In the genomic region with DNA sequence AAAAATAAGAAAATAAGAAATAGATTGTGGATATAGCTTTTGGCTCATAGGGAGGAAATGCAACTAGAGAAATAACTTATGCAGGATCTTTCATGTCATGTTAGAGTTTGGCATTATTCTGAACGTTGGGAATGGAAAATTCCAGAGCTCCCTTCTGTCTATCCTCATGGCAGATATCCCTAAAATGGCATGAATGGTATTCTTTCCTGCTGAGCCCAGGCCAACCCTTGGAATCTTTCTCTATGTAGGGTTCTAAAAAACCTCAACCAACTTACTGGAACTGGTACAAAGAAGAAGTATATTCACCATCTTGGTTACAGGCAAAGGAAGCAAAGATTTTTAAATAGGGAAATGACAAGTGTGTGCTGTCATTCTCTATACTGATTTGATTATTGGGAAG, we compare ENCODE assay signal across 24 cellular contexts.
"Had no signal": no experiment of that assay in that cellular context is flagged by ENCODE, and none has a peak within 500 bp of the region (broad histone marks: within the 10 kb centered on the region; RNA-seq: fewer than 3 reads in every experiment).

No MANE protein-coding gene starts in this region.

- H3K9me3 Mint-ChIP-seq: activated naive CD4-positive, alpha-beta T cell treated with anti-CD3 and anti-CD28 coated beads, Interleukin-2, amount 50 U/mL, for 72 hours; activated T-cell treated with anti-CD3 and anti-CD28 coated beads, Interleukin-2, amount 50 U/mL, for 24 hours; activated T-helper 17 cell treated with anti-CD3 and anti-CD28 coated beads, Interleukin-2, amount 50 U/mL, for 72 hours; type B pancreatic cell had no signal

- H3K27me3 Mint-ChIP-seq: activated CD4-positive, alpha-beta T cell treated with anti-CD3 and anti-CD28 coated beads for 36 hours; activated T-cell treated with anti-CD3 and anti-CD28 coated beads, Interleukin-2, amount 50 U/mL, for 24 hours; activated T-helper 17 cell treated with anti-CD3 and anti-CD28 coated beads, Interleukin-2, amount 50 U/mL, for 72 hours; type B pancreatic cell had no signal

- H3K36me3 ChIP-seq: adrenal gland, ascending aorta, cardiac muscle cell, thoracic aorta, vagina had no signal

- H3K36me3 Mint-ChIP-seq: activated naive CD4-positive, alpha-beta T cell treated with anti-CD3 and anti-CD28 coated beads, Interleukin-2, amount 50 U/mL, for 72 hours; type B pancreatic cell had no signal

- H3K27ac ChIP-seq: adrenal gland, ascending aorta, cardiac muscle cell, epithelial cell of prostate, thoracic aorta, vagina had no signal

- H3K4me3 ChIP-seq: adrenal gland, ascending aorta, cardiac muscle cell, smooth muscle cell, thoracic aorta, vagina had no signal

- ATAC-seq: activated CD4-positive, alpha-beta T cell treated with anti-CD3 and anti-CD28 coated beads for 36 hours; activated naive CD4-positive, alpha-beta T cell treated with anti-CD3 and anti-CD28 coated beads, Interleukin-2, amount 50 U/mL, for 72 hours; activated T-helper 17 cell treated with anti-CD3 and anti-CD28 coated beads, Interleukin-2, amount 50 U/mL, for 72 hours; left ventricle myocardium superior; sciatic nerve had no signal

- H3K27me3 ChIP-seq: adrenal gland, ascending aorta, cardiac muscle cell, vagina had no signal

- DNase-seq: activated CD4-positive, alpha-beta T cell treated with anti-CD3 and anti-CD28 coated beads for 36 hours; activated CD4-positive, alpha-beta T cell treated with anti-CD3 and anti-CD28 coated beads, Interleukin-2, amount 50 U/mL, for 4 hours; activated CD8-positive, alpha-beta memory T cell treated with anti-CD3 and anti-CD28 coated beads for 24 hours; activated CD8-positive, alpha-beta memory T cell treated with anti-CD3 and anti-CD28 coated beads, Interleukin-2, amount 50 U/mL, for 4 hours; activated T-cell treated with anti-CD3 and anti-CD28 coated beads, Interleukin-2, amount 50 U/mL, for 24 hours; adrenal gland; foreskin melanocyte; left ventricle myocardium superior; mammary epithelial cell; occipital lobe; stimulated activated CD4-positive, alpha-beta T cell treated with anti-CD3 and anti-CD28 coated beads, Interleukin-4, amount 100 ng/mL, for 1 hour; stimulated activated naive CD4-positive, alpha-beta T cell; T-helper 9 cell had no signal

- H3K4me3 Mint-ChIP-seq: activated CD4-positive, alpha-beta T cell treated with anti-CD3 and anti-CD28 coated beads for 36 hours; activated T-cell treated with anti-CD3 and anti-CD28 coated beads, Interleukin-2, amount 50 U/mL, for 24 hours; activated T-helper 17 cell treated with anti-CD3 and anti-CD28 coated beads, Interleukin-2, amount 50 U/mL, for 72 hours; type B pancreatic cell had no signal

- H3K27ac Mint-ChIP-seq: activated CD4-positive, alpha-beta T cell treated with anti-CD3 and anti-CD28 coated beads for 36 hours; activated naive CD4-positive, alpha-beta T cell treated with anti-CD3 and anti-CD28 coated beads, Interleukin-2, amount 50 U/mL, for 72 hours; activated T-cell treated with anti-CD3 and anti-CD28 coated beads, Interleukin-2, amount 50 U/mL, for 24 hours; activated T-helper 17 cell treated with anti-CD3 and anti-CD28 coated beads, Interleukin-2, amount 50 U/mL, for 72 hours; type B pancreatic cell had no signal

- H3K4me1 Mint-ChIP-seq: activated T-helper 17 cell treated with anti-CD3 and anti-CD28 coated beads, Interleukin-2, amount 50 U/mL, for 72 hours had no signal

- FAIRE-seq: islet of Langerhans had no signal

- H3K4me1 ChIP-seq: adrenal gland, ascending aorta had no signal

- H3K9me3 ChIP-seq: adrenal gland, vagina had no signal
